Comparison of ENCODE assay signal across 7 cellular contexts in the genomic region with DNA sequence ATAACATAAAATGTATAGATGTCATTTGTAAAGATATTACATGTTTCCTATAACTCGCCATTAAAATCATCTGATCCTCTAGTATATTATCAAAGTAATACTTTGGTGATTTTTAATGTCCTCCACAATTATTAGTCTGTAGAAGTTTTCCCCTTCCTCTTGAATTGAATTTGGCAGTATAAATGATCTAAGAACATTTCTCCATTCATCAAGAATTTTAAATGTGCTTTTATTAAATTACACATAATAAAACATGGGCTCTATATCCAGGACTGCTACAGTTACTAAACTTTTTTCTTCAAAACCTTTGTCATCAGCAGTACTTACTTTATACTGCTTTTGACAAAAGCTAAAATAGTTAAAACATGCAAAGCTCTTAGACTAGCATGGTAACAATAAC.
"Had no signal": no experiment of that assay in that cellular context is flagged by ENCODE, and none has a peak within 500 bp of the region (broad histone marks: within the 10 kb centered on the region; RNA-seq: fewer than 3 reads in every experiment).

No MANE protein-coding gene starts in this region.

- DNase-seq: IMR-90, KBM-7, KG1 had no signal

- H3K27ac ChIP-seq: HL-60 had no signal

- ATAC-seq: HepG2, K562 had no signal

- H3K4me3 ChIP-seq: K562 had no signal

- FAIRE-seq: HepG2, HTR-8/SVneo, K562 had no signal
